Comparison of ENCODE assay signal across 1 cellular context in genomic region chr2:15673919-15674636, GRCh38.
TF ChIP-seq lines count a peak whose summit lies in the region.

No MANE protein-coding gene starts in this region.

TF ChIP-seq in GM23338, 12 proteins besides CTCF, POLR2A, EP300 and RAD21 (continued from another document):
- TF ChIP-seq REST (IDR thresholded peaks at IDR 0.05; ENCODE audit: unreplicated experiment) (no peak), NANOG (IDR thresholded peaks at IDR 0.05; ENCODE audit: borderline replicate concordance) (no peak), CREB1 (CRISPR knock-in tag; IDR thresholded peaks at IDR 0.05; ENCODE audit: low read depth) (no peak), ZNF331 (CRISPR knock-in tag; IDR thresholded peaks at IDR 0.05; ENCODE audit: low read depth) (no peak), EZH2 (IDR thresholded peaks at IDR 0.05; ENCODE audit: low read depth, unreplicated experiment) (no peak), ZNF462 (CRISPR knock-in tag; IDR thresholded peaks at IDR 0.05) (no peak), JUNB (IDR thresholded peaks at IDR 0.05; ENCODE audit: unreplicated experiment) (no peak)
